In genomic region chr7:137820677-137821420, GRCh38 we compare ENCODE assay signal across 8 cellular contexts. TPM values are rescaled to one million over a fixed set of nuclear protein-coding genes. Genes with fewer than 3 reads are reported as not detected.
DNase-seq lines count a peak whose midpoint lies in the region; ATAC-seq and TF ChIP-seq lines count a peak whose summit lies in the region.

No MANE protein-coding gene starts in this region.

- no peak overlapping the region for H2BK15ac ChIP-seq in mesendoderm (replicated peaks; ENCODE audit: low read depth)

- no peak overlapping the region for H3K4me2 ChIP-seq in mesendoderm (ENCODE audit: low read length)

- H4K5ac ChIP-seq in mesendoderm (ENCODE audit: low read length) = no peak overlapping the region

- H3K9me3 ChIP-seq in HUES6 (ENCODE audit: control insufficient read depth, insufficient read depth, low read depth, low read length) = no peaks in the 10 kb centered on the region
- H3K9me3 ChIP-seq in effector memory CD4-positive, alpha-beta T cell (ENCODE audit: control insufficient read depth, low read length) = no peaks in the 10 kb centered on the region

- H3K4me1 Mint-ChIP-seq in CD14-positive monocyte = no peaks in the 10 kb centered on the region

- H3K79me1 ChIP-seq in mesendoderm (ENCODE audit: low read length) = no peaks in the 10 kb centered on the region

- peaks cover 2 to 3% (median 3%) of the 10 kb centered on the region in 3 donors for H3K27me3 Mint-ChIP-seq in CD14-positive monocyte (ENCODE audit: low read depth in 3 of 3)

- WGBS in mesendoderm (ENCODE audit: extremely low coverage, insufficient coverage, low lambda C conversion rate) = no CpG with 5 or more reads among the region's 8 CpGs

- H3K4me3 ChIP-seq in HUES6 (ENCODE audit: low read depth, low read length) (peak overlapping the region; percentile 17; the same call in 1 of the 2 replicates), mesendoderm (ENCODE audit: low read length) (no peak overlapping the region)
- no peak overlapping the region for H3K4me3 ChIP-seq in effector memory CD4-positive, alpha-beta T cell (ENCODE audit: insufficient read depth, low read depth, low read length, poor library complexity, severe bottlenecking)

- H3K27me3 ChIP-seq in HUES6 (ENCODE audit: control insufficient read depth, insufficient read depth, low read length) (no peaks in the 10 kb centered on the region), mesendoderm (ENCODE audit: insufficient read depth, low read length, poor library complexity) (no peaks in the 10 kb centered on the region)
- H3K27me3 ChIP-seq in effector memory CD4-positive, alpha-beta T cell (replicated peaks; ENCODE audit: control insufficient read depth, insufficient read depth, low read length, poor library complexity, severe bottlenecking) = no peaks in the 10 kb centered on the region

- H2BK5ac ChIP-seq in mesendoderm (ENCODE audit: low read length) = no peak overlapping the region

- H3K9me3 Mint-ChIP-seq in CD14-positive monocyte = no peaks in the 10 kb centered on the region

- H3K4me1 ChIP-seq in HUES6 (ENCODE audit: control insufficient read depth, insufficient read depth, low read length) (peaks cover 28% of the 10 kb centered on the region), mesendoderm (ENCODE audit: control insufficient read depth, low read depth, low read length) (peaks cover 7% of the 10 kb centered on the region)
- no peaks in the 10 kb centered on the region for H3K4me1 ChIP-seq in effector memory CD4-positive, alpha-beta T cell (ENCODE audit: control insufficient read depth, insufficient read depth, low read length, poor library complexity, severe bottlenecking)

- no peak overlapping the region for H2BK120ac ChIP-seq in mesendoderm (ENCODE audit: low read depth, low read length)

- peak; percentile 70 for ATAC-seq in GM18907 (IDR thresholded peaks at IDR 0.05; ENCODE audit: unreplicated experiment)
- no peak for ATAC-seq in HG02970 (IDR thresholded peaks at IDR 0.05; ENCODE audit: low FRiP score, unreplicated experiment)
- no peak for ATAC-seq in HG03439 (IDR thresholded peaks at IDR 0.05; ENCODE audit: unreplicated experiment)

- DNase-seq in caudate nucleus (lab: John Stamatoyannopoulos, UW) = peak in 31 of 61 donors; percentile 4 to 71 (median 41)
- DNase-seq in mesendoderm = peak; percentile 97
- DNase-seq in CD14-positive monocyte (ENCODE audit: low spot score) = no peak
- no peak for DNase-seq in effector memory CD4-positive, alpha-beta T cell

- no peak overlapping the region for H3K27ac Mint-ChIP-seq in CD14-positive monocyte

- H3K4ac ChIP-seq in mesendoderm (ENCODE audit: low read depth, low read length) = no peak overlapping the region

- no peaks in the 10 kb centered on the region for H3K79me2 ChIP-seq in mesendoderm (ENCODE audit: control insufficient read depth, insufficient read depth, low read length)

- TF ChIP-seq CTCF in CD14-positive monocyte (IDR thresholded peaks at IDR 0.05) = no peak

- no peak overlapping the region for H4K8ac ChIP-seq in mesendoderm (ENCODE audit: low read depth, low read length)

- H3K27ac ChIP-seq in HUES6 (ENCODE audit: low read depth, low read length) (peak overlapping the region; percentile 58; the same call in 1 of the 2 replicates), caudate nucleus (ENCODE audit: low read depth, low read length) (peak overlapping the region; percentile 55), mesendoderm (ENCODE audit: low read depth, low read length) (peak overlapping the region; percentile 76)
- H3K27ac ChIP-seq in effector memory CD4-positive, alpha-beta T cell (ENCODE audit: insufficient read depth, low read length, poor library complexity, severe bottlenecking) = no peak overlapping the region

- H3K18ac ChIP-seq in mesendoderm (ENCODE audit: low read length) = peak overlapping the region; percentile 73

- intact Hi-C loops in CD14-positive monocyte (cut with micrococcal nuclease) = no loop called here

- H3K4me3 Mint-ChIP-seq in CD14-positive monocyte = no peak overlapping the region

- no peak overlapping the region for H3K23ac ChIP-seq in mesendoderm (ENCODE audit: low read length)

- H3K9ac ChIP-seq in HUES6 (ENCODE audit: low read length) = peak overlapping the region; percentile 41
- no peak overlapping the region for H3K9ac ChIP-seq in mesendoderm (ENCODE audit: low read length)

- H3K36me3 Mint-ChIP-seq in CD14-positive monocyte = no peaks in the 10 kb centered on the region

- H3K36me3 ChIP-seq in HUES6 (ENCODE audit: control insufficient read depth, insufficient read depth, low read length) = no peaks in the 10 kb centered on the region
- no peaks in the 10 kb centered on the region for H3K36me3 ChIP-seq in mesendoderm (ENCODE audit: control insufficient read depth, insufficient read depth, low read length)
- H3K36me3 ChIP-seq in effector memory CD4-positive, alpha-beta T cell (ENCODE audit: control insufficient read depth, insufficient read depth, low read length) = no peaks in the 10 kb centered on the region

- no peak overlapping the region for H3K56ac ChIP-seq in mesendoderm (ENCODE audit: low read length)

- H2AK5ac ChIP-seq in mesendoderm (ENCODE audit: low read length) = no peak overlapping the region

RNA-seq across cellular contexts. Expression of gene DGKI, which starts 25.9 kb away (rescaled TPM):
- polyA plus RNA-seq in mesendoderm (2013, experiment 1 of 2) = 0.15 TPM
- polyA plus RNA-seq in mesendoderm (2013, experiment 2 of 2) = 0.22 TPM
- not detected for polyA plus RNA-seq in CD14-positive monocyte

Comparison
In these comparisons a context has a peak if more than half of its experiments do, and no peak if none do; other contexts are left out.
1. DNase-seq: peak in caudate nucleus (31 of 61) and mesendoderm (single experiment); none in CD14-positive monocyte (single experiment) and effector memory CD4-positive, alpha-beta T cell (0 of 3).